28 cellular contexts compared by ENCODE assay signal in genomic region chr6:100915876-100916275, GRCh38.
"Had no signal": no experiment of that assay in that cellular context is flagged by ENCODE, and none has a peak within 500 bp of the region (broad histone marks: within the 10 kb centered on the region; RNA-seq: fewer than 3 reads in every experiment).

No MANE protein-coding gene starts in this region.

- H3K27me3 ChIP-seq: ovary, sigmoid colon, suprapubic skin, tibial artery, upper lobe of right lung had no signal

- H3K36me3 Mint-ChIP-seq: stimulated activated effector memory CD8-positive, alpha-beta T cell treated with anti-CD3 and anti-CD28 coated beads, Interleukin-12 subunit alpha, Interleukin-12 subunit beta, amount 100 ng/mL, for 72 hours had no signal

- H3K27ac ChIP-seq: left lung, lower lobe of right lung, ovary, prostate gland, sigmoid colon, spleen, suprapubic skin, thoracic aorta, tibial artery, upper lobe of right lung had no signal

- DNase-seq: hippocampal formation; kidney glomerular epithelial cell; left cardiac atrium; left lung; lower lobe of right lung; midbrain; mucosa of descending colon; naive thymus-derived CD4-positive, alpha-beta T cell; ovary; posterior cingulate gyrus; retina; right cardiac atrium; sigmoid colon; small intestine; spleen; stimulated activated CD4-positive, alpha-beta T cell treated with anti-CD3 and anti-CD28 coated beads, Interleukin-4, amount 100 ng/mL, for 24 hours; stimulated activated naive CD4-positive, alpha-beta T cell; tibial artery; trophoblast cell; upper lobe of right lung had no signal

- H3K4me3 ChIP-seq: left lung, lower lobe of right lung, mucosa of descending colon, ovary, prostate gland, sigmoid colon, spleen, suprapubic skin, thoracic aorta, tibial artery, upper lobe of right lung had no signal

- H3K4me1 Mint-ChIP-seq: naive thymus-derived CD4-positive, alpha-beta T cell; stimulated activated effector memory CD8-positive, alpha-beta T cell treated with anti-CD3 and anti-CD28 coated beads, Interleukin-12 subunit alpha, Interleukin-12 subunit beta, amount 100 ng/mL, for 72 hours had no signal

- FAIRE-seq: keratinocyte, urothelium cell line had no signal

- ATAC-seq: left cardiac atrium; left lung; lower lobe of right lung; mucosa of descending colon; naive thymus-derived CD4-positive, alpha-beta T cell; natural killer cell treated with Interleukin-12 subunit alpha and Interleukin-12 subunit beta and Interleukin-15 and Interleukin-18, amount 100 ng/mL, for 72 hours; right cardiac atrium; stimulated activated effector memory CD8-positive, alpha-beta T cell treated with anti-CD3 and anti-CD28 coated beads, Interleukin-12 subunit alpha, Interleukin-12 subunit beta, amount 100 ng/mL, for 72 hours; upper lobe of right lung had no signal

- H3K27ac Mint-ChIP-seq: naive thymus-derived CD4-positive, alpha-beta T cell; natural killer cell treated with Interleukin-12 subunit alpha and Interleukin-12 subunit beta and Interleukin-15 and Interleukin-18, amount 100 ng/mL, for 72 hours; stimulated activated effector memory CD8-positive, alpha-beta T cell treated with anti-CD3 and anti-CD28 coated beads, Interleukin-12 subunit alpha, Interleukin-12 subunit beta, amount 100 ng/mL, for 72 hours; stimulated activated naive CD8-positive, alpha-beta T cell treated with anti-CD3 and anti-CD28 coated beads, Interleukin-15, Interleukin-2, amounts not matched to agents 100 ng/mL and 50 ng/mL, for 24 hours had no signal

- H3K36me3 ChIP-seq: left lung, lower lobe of right lung, ovary, prostate gland, sigmoid colon, spleen, suprapubic skin, thoracic aorta, tibial artery, upper lobe of right lung had no signal

- H3K4me3 Mint-ChIP-seq: naive thymus-derived CD4-positive, alpha-beta T cell; natural killer cell treated with Interleukin-12 subunit alpha and Interleukin-12 subunit beta and Interleukin-15 and Interleukin-18, amount 100 ng/mL, for 72 hours; stimulated activated effector memory CD8-positive, alpha-beta T cell treated with anti-CD3 and anti-CD28 coated beads, Interleukin-12 subunit alpha, Interleukin-12 subunit beta, amount 100 ng/mL, for 72 hours; stimulated activated naive CD8-positive, alpha-beta T cell treated with anti-CD3 and anti-CD28 coated beads, Interleukin-15, Interleukin-2, amounts not matched to agents 100 ng/mL and 50 ng/mL, for 24 hours had no signal

- H3K9me3 ChIP-seq: left lung, lower lobe of right lung, mucosa of descending colon, ovary, prostate gland, spleen, suprapubic skin, thoracic aorta, tibial artery, upper lobe of right lung had no signal

- H3K4me1 ChIP-seq: left lung, lower lobe of right lung, prostate gland, sigmoid colon, spleen, suprapubic skin, tibial artery, upper lobe of right lung had no signal

- H3K9me3 Mint-ChIP-seq: natural killer cell treated with Interleukin-12 subunit alpha and Interleukin-12 subunit beta and Interleukin-15 and Interleukin-18, amount 100 ng/mL, for 72 hours; stimulated activated effector memory CD8-positive, alpha-beta T cell treated with anti-CD3 and anti-CD28 coated beads, Interleukin-12 subunit alpha, Interleukin-12 subunit beta, amount 100 ng/mL, for 72 hours; stimulated activated naive CD8-positive, alpha-beta T cell treated with anti-CD3 and anti-CD28 coated beads, Interleukin-15, Interleukin-2, amounts not matched to agents 100 ng/mL and 50 ng/mL, for 24 hours had no signal
